In genomic region chr7:78691584-78691983, GRCh38 we compare ENCODE assay signal across 25 cellular contexts.
DNase-seq lines count a peak whose midpoint lies in the region; ATAC-seq, FAIRE-seq and TF ChIP-seq lines count a peak whose summit lies in the region.
"Had no signal": no experiment of that assay in that cellular context is flagged by ENCODE, and none has a peak within 500 bp of the region (broad histone marks: within the 10 kb centered on the region; RNA-seq: fewer than 3 reads in every experiment).

No MANE protein-coding gene starts in this region.

- H3K9me3 Mint-ChIP-seq in progenitor cell of endocrine pancreas (ENCODE audit: low read depth), result no peaks in the 10 kb centered on the region
- H3K9me3 Mint-ChIP-seq in naive thymus-derived CD8-positive, alpha-beta T cell, result peaks cover 0 to 3% (median 0%) of the 10 kb centered on the region in 9 donors
- H3K9me3 Mint-ChIP-seq: IgD-negative memory B cell had no signal

- no peaks in the 10 kb centered on the region for H3K27me3 Mint-ChIP-seq in progenitor cell of endocrine pancreas
- no peaks in the 10 kb centered on the region for H3K27me3 Mint-ChIP-seq in naive thymus-derived CD8-positive, alpha-beta T cell
- H3K27me3 Mint-ChIP-seq: IgD-negative memory B cell had no signal

- TF ChIP-seq CTCF in NB4 (IDR thresholded peaks at IDR 0.05; ENCODE audit: low read depth, low read length) (no peak), progenitor cell of endocrine pancreas (IDR thresholded peaks at IDR 0.05; ENCODE audit: unreplicated experiment) (no peak)

- H3K36me3 Mint-ChIP-seq in progenitor cell of endocrine pancreas (ENCODE audit: insufficient read depth), result no peaks in the 10 kb centered on the region
- no peaks in the 10 kb centered on the region for H3K36me3 Mint-ChIP-seq in naive thymus-derived CD8-positive, alpha-beta T cell
- H3K36me3 Mint-ChIP-seq: CD14-positive monocyte, IgD-negative memory B cell had no signal

- no peak overlapping the region for H3K9ac ChIP-seq in endocrine pancreas (ENCODE audit: control insufficient read depth, insufficient read depth, low read length)
- H3K9ac ChIP-seq: GM23248 had no signal

- no peak overlapping the region for H3K4me3 ChIP-seq in NB4 (ENCODE audit: low read depth, low read length)
- H3K4me3 ChIP-seq in endocrine pancreas (ENCODE audit: control insufficient read depth, insufficient read depth, low read length), result peak overlapping the region; percentile 60
- H3K4me3 ChIP-seq: GM23248, SJSA1 had no signal

- H3K4me1 Mint-ChIP-seq in progenitor cell of endocrine pancreas (ENCODE audit: low read depth), result peaks cover 18% of the 10 kb centered on the region
- H3K4me1 Mint-ChIP-seq in naive thymus-derived CD8-positive, alpha-beta T cell, result no peaks in the 10 kb centered on the region
- H3K4me1 Mint-ChIP-seq: CD14-positive monocyte, IgD-negative memory B cell had no signal

- H3K9me3 ChIP-seq in endocrine pancreas (ENCODE audit: control insufficient read depth, low read length), result no peaks in the 10 kb centered on the region
- H3K9me3 ChIP-seq: SJSA1 had no signal

- no peaks in the 10 kb centered on the region for H3K27me3 ChIP-seq in endocrine pancreas (ENCODE audit: control insufficient read depth, insufficient read depth, low read length)
- H3K27me3 ChIP-seq: SJSA1 had no signal

- no peak for FAIRE-seq in HTR-8/SVneo (lab: Jason Lieb, UNC)
- FAIRE-seq: TTC549 had no signal

- H3K4me3 Mint-ChIP-seq in progenitor cell of endocrine pancreas (ENCODE audit: low read depth), result no peak overlapping the region
- no peak overlapping the region for H3K4me3 Mint-ChIP-seq in naive thymus-derived CD8-positive, alpha-beta T cell
- H3K4me3 Mint-ChIP-seq: IgD-negative memory B cell had no signal

- POLR2A ChIA-PET in naive thymus-derived CD8-positive, alpha-beta T cell (lab: Charles Lee), result no interaction called here

- H3K4me1 ChIP-seq in endocrine pancreas (ENCODE audit: control insufficient read depth, insufficient read depth, low read length), result peaks cover 9% of the 10 kb centered on the region

- no peaks in the 10 kb centered on the region for H3K36me3 ChIP-seq in endocrine pancreas (ENCODE audit: control insufficient read depth, insufficient read depth, low read length)
- H3K36me3 ChIP-seq: SJSA1 had no signal

- DNase-seq in NB4 (ENCODE audit: low read depth), result peak; percentile 15
- no peak for DNase-seq in progenitor cell of endocrine pancreas (ENCODE audit: low spot score, unreplicated experiment)
- DNase-seq in naive thymus-derived CD8-positive, alpha-beta T cell, result no peak
- no peak for DNase-seq in erythroblast (lab: John Stamatoyannopoulos, UW)
- DNase-seq in HTR-8/SVneo (ENCODE audit: insufficient read length, low spot score), result no peak
- DNase-seq: ACHN, AML-193, Calu3, DMS53, GM23248, Kasumi-1, MM.1S, NCI-H146, NCI-H2081 treated with DMSO at 0.1 percent for 48 hours, NCI-H524, OCI-M1, T-helper 2 cell had no signal

- H3K27ac Mint-ChIP-seq in progenitor cell of endocrine pancreas, result no peak overlapping the region
- H3K27ac Mint-ChIP-seq in naive thymus-derived CD8-positive, alpha-beta T cell, result no peak overlapping the region
- H3K27ac Mint-ChIP-seq: CD14-positive monocyte, IgD-negative memory B cell had no signal

- no peak for TF ChIP-seq POLR2A in NB4 (IDR thresholded peaks at IDR 0.05; ENCODE audit: extremely low read depth, insufficient read length)
- TF ChIP-seq POLR2A in erythroblast (IDR thresholded peaks at IDR 0.05; ENCODE audit: low read length), result no peak

- ATAC-seq in GM18861 (IDR thresholded peaks at IDR 0.05; ENCODE audit: unreplicated experiment), result peak; percentile 63
- ATAC-seq in HG02884 (IDR thresholded peaks at IDR 0.05; ENCODE audit: unreplicated experiment), result peak; percentile 51
- ATAC-seq in naive thymus-derived CD8-positive, alpha-beta T cell, result no peak
- ATAC-seq: HCT116 had no signal

Comparison
In these comparisons a context has a peak if more than half of its experiments do, and no peak if none do; other contexts are left out.
1. ATAC-seq: peak in GM18861 (single experiment) and HG02884 (single experiment); none in naive thymus-derived CD8-positive, alpha-beta T cell (0 of 2).